ENCODE assay signal across 19 cellular contexts in the genomic region with DNA sequence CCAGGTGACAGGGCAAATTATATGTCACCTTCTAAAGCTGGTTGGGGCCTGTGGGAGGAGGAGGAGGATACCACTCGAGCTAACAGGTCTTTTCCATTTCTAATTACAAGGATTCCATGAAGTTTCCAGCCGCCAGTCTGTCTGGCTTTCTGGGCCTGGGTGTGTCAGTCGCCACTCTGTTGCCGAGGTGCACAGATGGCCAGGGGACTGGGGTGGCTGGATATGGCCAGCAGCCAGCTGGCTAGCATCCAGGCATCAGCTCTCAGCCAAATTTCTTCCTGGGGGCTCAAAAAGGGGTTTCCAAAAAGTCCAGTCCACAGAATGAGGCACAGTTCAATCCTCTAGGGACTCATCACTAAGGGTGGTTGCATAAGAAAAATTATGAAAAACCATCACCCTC. TPM values are rescaled to one million over a fixed set of nuclear protein-coding genes. Genes with fewer than 3 reads are reported as not detected.
DNase-seq lines count a peak whose midpoint lies in the region; ATAC-seq and TF ChIP-seq lines count a peak whose summit lies in the region.
"Had no signal": no experiment of that assay in that cellular context is flagged by ENCODE, and none has a peak within 500 bp of the region (broad histone marks: within the 10 kb centered on the region; RNA-seq: fewer than 3 reads in every experiment).

No MANE protein-coding gene starts in this region.

- peaks cover 16% of the 10 kb centered on the region for H3K27me3 Mint-ChIP-seq in glutamatergic neuron (ENCODE audit: unreplicated experiment)
- H3K27me3 Mint-ChIP-seq: IgD-negative memory B cell had no signal

- no peaks in the 10 kb centered on the region for H3K36me3 ChIP-seq in BE2C
- H3K36me3 ChIP-seq: adrenal gland, HAP-1, neural progenitor cell, right atrium auricular region had no signal

- no peak for TF ChIP-seq CTCF in BE2C (IDR thresholded peaks at IDR 0.05; ENCODE audit: low read depth, low read length)
- no peak for TF ChIP-seq CTCF in glutamatergic neuron (IDR thresholded peaks at IDR 0.05; ENCODE audit: partially characterized antibody, unreplicated experiment)

- peaks cover 19% of the 10 kb centered on the region for H3K9me3 Mint-ChIP-seq in glutamatergic neuron (ENCODE audit: unreplicated experiment)
- H3K9me3 Mint-ChIP-seq: IgD-negative memory B cell, neural progenitor cell had no signal

- DNase-seq in BE2C (peak; percentile 79), COR-L47 (lab: John Stamatoyannopoulos, UW) (peak; percentile 49), NCI-H446 treated with DMSO at 0.1 percent for 48 hours (lab: John Stamatoyannopoulos, UW) (peak; percentile 99), glutamatergic neuron (peak; percentile 53), HuH-7 (ENCODE audit: low spot score) (no peak)
- DNase-seq in stimulated activated CD4-positive, alpha-beta T cell treated with anti-CD3 and anti-CD28 coated beads, Interleukin-2, amount 100 ng/mL, for 24 hours: no peak
- DNase-seq: activated CD4-positive, alpha-beta T cell treated with anti-CD3 and anti-CD28 coated beads for 1 hour; adrenal gland; EL; mammary epithelial cell; NCI-H774; stimulated activated CD8-positive, alpha-beta memory T cell treated with anti-CD3 and anti-CD28 coated beads, Interleukin-4, amount 100 ng/mL, for 48 hours had no signal

- H3K4me3 ChIP-seq in BE2C (ENCODE audit: low read depth, low read length): no peak overlapping the region
- H3K4me3 ChIP-seq: adrenal gland, HAP-1, neural progenitor cell, right atrium auricular region had no signal

- H3K36me3 Mint-ChIP-seq in glutamatergic neuron (ENCODE audit: unreplicated experiment): peaks cover 4% of the 10 kb centered on the region

- no peak for ATAC-seq in HG03342 (IDR thresholded peaks at IDR 0.05; ENCODE audit: unreplicated experiment)
- no peak for ATAC-seq in HG02973 (IDR thresholded peaks at IDR 0.05; ENCODE audit: unreplicated experiment)
- ATAC-seq: Right ventricle myocardium inferior had no signal

- no peaks in the 10 kb centered on the region for H3K9me3 ChIP-seq in BE2C
- H3K9me3 ChIP-seq: adrenal gland, HAP-1, right atrium auricular region had no signal

- peak overlapping the region; percentile 64 for H3K27ac Mint-ChIP-seq in glutamatergic neuron (ENCODE audit: unreplicated experiment)
- H3K27ac Mint-ChIP-seq: neural progenitor cell had no signal

- H3K4me1 ChIP-seq in BE2C: peaks cover 24% of the 10 kb centered on the region

- H3K27me3 ChIP-seq in BE2C: no peaks in the 10 kb centered on the region
- H3K27me3 ChIP-seq: adrenal gland, right atrium auricular region had no signal

- H3K4me1 Mint-ChIP-seq in glutamatergic neuron (ENCODE audit: low read depth, unreplicated experiment): peaks cover 46% of the 10 kb centered on the region

- H3K4me3 Mint-ChIP-seq in glutamatergic neuron (ENCODE audit: unreplicated experiment): no peak overlapping the region
- H3K4me3 Mint-ChIP-seq: IgD-negative memory B cell, neural progenitor cell had no signal

RNA-seq across cellular contexts. Expression of gene ITPKB, which starts 32.4 kb away (rescaled TPM):
- 0.25 TPM for polyA plus RNA-seq in BE2C (2012; ENCODE audit: insufficient read depth, insufficient read length, low read depth)
- 0.34 TPM for total RNA-seq in glutamatergic neuron (ENCODE audit: unreplicated experiment)

Comparison
In these comparisons a context has a peak if more than half of its experiments do, and no peak if none do; other contexts are left out.
1. DNase-seq: peak in BE2C (single experiment), COR-L47 (single experiment), NCI-H446 treated with DMSO at 0.1 percent for 48 hours (single experiment) and glutamatergic neuron (single experiment); none in stimulated activated CD4-positive, alpha-beta T cell treated with anti-CD3 and anti-CD28 coated beads, Interleukin-2, amount 100 ng/mL, for 24 hours (0 of 2) and HuH-7 (single experiment).